Comparison of ENCODE assay signal across 11 cellular contexts in genomic region chr6:122308074-122308473, GRCh38.
"Had no signal": no experiment of that assay in that cellular context is flagged by ENCODE, and none has a peak within 500 bp of the region (broad histone marks: within the 10 kb centered on the region; RNA-seq: fewer than 3 reads in every experiment).

No MANE protein-coding gene starts in this region.

- DNase-seq: GM23248, GOT3, H7, H9, HCEC 1CT, HFFc6 had no signal

- FAIRE-seq: H1, H54 had no signal

- H3K4me3 Mint-ChIP-seq: GM23338, H9, HFFc6 had no signal

- H3K27ac Mint-ChIP-seq: GM23338, H9, HFFc6 had no signal

- H3K4me1 Mint-ChIP-seq: GM23338, H9 had no signal

- ATAC-seq: GM23338, HCT116 had no signal

- H3K27ac ChIP-seq: GM23248 had no signal

- H3K36me3 ChIP-seq: HAP-1 had no signal

- H3K9me3 ChIP-seq: HAP-1 had no signal

- H3K9ac ChIP-seq: GM23248 had no signal

- H3K4me1 ChIP-seq: HAP-1 had no signal

- H3K4me3 ChIP-seq: GM23248, GM23338, HAP-1 had no signal
